ENCODE assay signal across 1 cellular context in genomic region chr15:52021128-52021671, GRCh38.
TF ChIP-seq lines count a peak whose summit lies in the region.

No MANE protein-coding gene starts in this region.

TF ChIP-seq in WTC11, 78 proteins besides CTCF, POLR2A, EP300 and RAD21 (continued from another document):
- no peak for TF ChIP-seq PRDM15 (CRISPR knock-in tag; IDR thresholded peaks at IDR 0.05)
- TF ChIP-seq, protein P1, sequence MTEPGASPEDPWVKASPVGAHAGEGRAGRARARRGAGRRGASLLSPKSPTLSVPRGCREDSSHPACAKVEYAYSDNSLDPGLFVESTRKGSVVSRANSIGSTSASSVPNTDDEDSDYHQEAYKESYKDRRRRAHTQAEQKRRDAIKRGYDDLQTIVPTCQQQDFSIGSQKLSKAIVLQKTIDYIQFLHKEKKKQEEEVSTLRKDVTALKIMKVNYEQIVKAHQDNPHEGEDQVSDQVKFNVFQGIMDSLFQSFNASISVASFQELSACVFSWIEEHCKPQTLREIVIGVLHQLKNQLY (CRISPR knock-in tag; IDR thresholded peaks at IDR 0.05): no peak
